ENCODE assay signal across 17 cellular contexts in genomic region chr5:18732556-18733479, GRCh38.
DNase-seq lines count a peak whose midpoint lies in the region; ATAC-seq, FAIRE-seq and TF ChIP-seq lines count a peak whose summit lies in the region.
"Had no signal": no experiment of that assay in that cellular context is flagged by ENCODE, and none has a peak within 500 bp of the region (broad histone marks: within the 10 kb centered on the region; RNA-seq: fewer than 3 reads in every experiment).

No MANE protein-coding gene starts in this region.

- H3K79me2 ChIP-seq in mammary epithelial cell (ENCODE audit: insufficient read depth, low read length): no peaks in the 10 kb centered on the region

- peak; percentile 98 for FAIRE-seq in RCC 7860 (lab: Jason Lieb, UNC)
- FAIRE-seq: GM18507 had no signal

- in situ Hi-C loops in mammary epithelial cell (cut with MboI; ENCODE audit: low sequenced_read_pairs in 2 of 2): no loop called here

- BruUV-seq in mammary epithelial cell (replicated peaks; lab: Mats Ljungman, UMichigan) (no TSS peak), MCF 10A (replicated peaks; lab: Mats Ljungman, UMichigan) (no TSS peak)

- no peaks in the 10 kb centered on the region for H3K4me1 ChIP-seq in mammary epithelial cell (ENCODE audit: insufficient read depth, low read length)

- H3K9ac ChIP-seq in mammary epithelial cell (ENCODE audit: insufficient read depth, low read length): no peak overlapping the region

- peak overlapping the region; percentile 7 for H2AFZ ChIP-seq in mammary epithelial cell (ENCODE audit: low read depth, low read length)

- no peaks in the 10 kb centered on the region for H3K36me3 Mint-ChIP-seq in MCF 10A (ENCODE audit: insufficient read depth, unreplicated experiment)
- H3K36me3 Mint-ChIP-seq in stimulated activated effector memory CD8-positive, alpha-beta T cell treated with anti-CD3 and anti-CD28 coated beads, Interleukin-12 subunit alpha, Interleukin-12 subunit beta, amount 100 ng/mL, for 72 hours: peaks cover 24% of the 10 kb centered on the region

- dilution Hi-C loops in mammary epithelial cell (cut with HindIII; ENCODE audit: low sequenced_read_pairs): no loop called here

- no peaks in the 10 kb centered on the region for H3K36me3 ChIP-seq in mammary epithelial cell (ENCODE audit: insufficient read depth, low read length)

- no peaks in the 10 kb centered on the region for H3K27me3 ChIP-seq in mammary epithelial cell (ENCODE audit: insufficient read depth, low read length)

- DNase-seq in mammary epithelial cell: no peak
- no peak for DNase-seq in MCF 10A (ENCODE audit: unreplicated experiment)
- peak; percentile 91 for DNase-seq in RCC 7860 (ENCODE audit: low spot score)
- DNase-seq in kidney glomerular epithelial cell (lab: John Stamatoyannopoulos, UW): peak; percentile 16
- no peak for DNase-seq in stimulated activated effector memory CD8-positive, alpha-beta T cell treated with anti-CD3 and anti-CD28 coated beads, Interleukin-12 subunit alpha, Interleukin-12 subunit beta, amount 100 ng/mL, for 72 hours (ENCODE audit: low spot score in 2 of 2)
- no peak for DNase-seq in middle frontal gyrus (ENCODE audit: extremely low spot score, low spot score)
- DNase-seq in substantia nigra (lab: John Stamatoyannopoulos, UW): no peak
- no peak for DNase-seq in HuH-7.5 (ENCODE audit: low spot score)
- DNase-seq: 8988T; C1 segment of cervical spinal cord; COR-L47; MV-4-11; NCI-H1436; NCI-H2107; NCI-H69; NK-92 treated with Interleukin-12 subunit alpha and Interleukin-12 subunit beta, amount 100 ng/mL, for 24 hours had no signal

- CTCF ChIA-PET in mammary epithelial cell (lab: Charles Lee; ENCODE audit: low non-redundant PET): no interaction called here
- CTCF ChIA-PET in MCF 10A (lab: Yijun Ruan, JAX): interaction anchor here (0.7 kb wide), 1 partner anchor 60 kb away, joined by 3 read pairs; no protein-coding TSS in a partner anchor

- intact Hi-C loops in mammary epithelial cell (cut with micrococcal nuclease): no loop called here
- intact Hi-C loops in MCF 10A (cut with micrococcal nuclease): no loop called here

- H3K4me3 ChIP-seq in mammary epithelial cell (replicated peaks in 1 of 3; ENCODE audit: insufficient read depth in 1 of 3, low read depth in 2 of 3, low read length in 3 of 3): no peak overlapping the region

- H3K27me3 Mint-ChIP-seq in MCF 10A (ENCODE audit: insufficient read depth, unreplicated experiment): no peaks in the 10 kb centered on the region

- POLR2A ChIA-PET in MCF 10A (lab: Yijun Ruan, JAX): no interaction called here

- H3K4me3 Mint-ChIP-seq in MCF 10A (ENCODE audit: unreplicated experiment): no peak overlapping the region
- H3K4me3 Mint-ChIP-seq in stimulated activated effector memory CD8-positive, alpha-beta T cell treated with anti-CD3 and anti-CD28 coated beads, Interleukin-12 subunit alpha, Interleukin-12 subunit beta, amount 100 ng/mL, for 72 hours: no peak overlapping the region

- H4K20me1 ChIP-seq in mammary epithelial cell (ENCODE audit: insufficient read depth, low read length): no peaks in the 10 kb centered on the region

- H3K9me3 Mint-ChIP-seq in MCF 10A (ENCODE audit: unreplicated experiment): no peaks in the 10 kb centered on the region
- no peaks in the 10 kb centered on the region for H3K9me3 Mint-ChIP-seq in stimulated activated effector memory CD8-positive, alpha-beta T cell treated with anti-CD3 and anti-CD28 coated beads, Interleukin-12 subunit alpha, Interleukin-12 subunit beta, amount 100 ng/mL, for 72 hours

- no peak overlapping the region for H3K27ac ChIP-seq in mammary epithelial cell (ENCODE audit: insufficient read depth, low read depth, low read length)
- H3K27ac ChIP-seq in substantia nigra (ENCODE audit: low read depth, low read length, poor library complexity, severe bottlenecking): no peak overlapping the region

- H3K4me1 Mint-ChIP-seq in MCF 10A (ENCODE audit: insufficient read depth, unreplicated experiment): no peaks in the 10 kb centered on the region
- H3K4me1 Mint-ChIP-seq in stimulated activated effector memory CD8-positive, alpha-beta T cell treated with anti-CD3 and anti-CD28 coated beads, Interleukin-12 subunit alpha, Interleukin-12 subunit beta, amount 100 ng/mL, for 72 hours: peaks cover 29% of the 10 kb centered on the region

- WGBS in mammary epithelial cell (ENCODE audit: low coverage, missing lambda C conversion rate): 81% methylated on average over 11 of the region's 16 CpGs

- no peaks in the 10 kb centered on the region for H3K9me3 ChIP-seq in mammary epithelial cell (replicated peaks; ENCODE audit: insufficient read depth, low read length)

- no peak overlapping the region for H3K4me2 ChIP-seq in mammary epithelial cell (ENCODE audit: insufficient read depth, low read depth, low read length)

- ATAC-seq in stimulated activated effector memory CD8-positive, alpha-beta T cell treated with anti-CD3 and anti-CD28 coated beads, Interleukin-12 subunit alpha, Interleukin-12 subunit beta, amount 100 ng/mL, for 72 hours: no peak

- TF ChIP-seq CTCF in mammary epithelial cell (conservative IDR thresholded peaks at IDR 0.05 in 1 of 2, IDR thresholded peaks at IDR 0.05 in 1 of 2; ENCODE audit: extremely low read depth in 1 of 2, insufficient read depth in 1 of 2, low read depth in 1 of 2, low read length in 2 of 2): no peak
- TF ChIP-seq CTCF in MCF 10A (IDR thresholded peaks at IDR 0.05; ENCODE audit: unreplicated experiment): no peak

- no peak overlapping the region for H3K27ac Mint-ChIP-seq in MCF 10A (ENCODE audit: low read depth, unreplicated experiment)
- H3K27ac Mint-ChIP-seq in stimulated activated effector memory CD8-positive, alpha-beta T cell treated with anti-CD3 and anti-CD28 coated beads, Interleukin-12 subunit alpha, Interleukin-12 subunit beta, amount 100 ng/mL, for 72 hours: peak overlapping the region; percentile 81

Comparison
In these comparisons a context has a peak if more than half of its experiments do, and no peak if none do; other contexts are left out.
1. DNase-seq: peak in RCC 7860 (single experiment) and kidney glomerular epithelial cell (single experiment); none in mammary epithelial cell (single experiment), MCF 10A (single experiment), stimulated activated effector memory CD8-positive, alpha-beta T cell treated with anti-CD3 and anti-CD28 coated beads, Interleukin-12 subunit alpha, Interleukin-12 subunit beta, amount 100 ng/mL, for 72 hours (0 of 2), middle frontal gyrus (single experiment), substantia nigra (0 of 49) and HuH-7.5 (single experiment).